Comparison of ENCODE assay signal across 20 cellular contexts in the genomic region with DNA sequence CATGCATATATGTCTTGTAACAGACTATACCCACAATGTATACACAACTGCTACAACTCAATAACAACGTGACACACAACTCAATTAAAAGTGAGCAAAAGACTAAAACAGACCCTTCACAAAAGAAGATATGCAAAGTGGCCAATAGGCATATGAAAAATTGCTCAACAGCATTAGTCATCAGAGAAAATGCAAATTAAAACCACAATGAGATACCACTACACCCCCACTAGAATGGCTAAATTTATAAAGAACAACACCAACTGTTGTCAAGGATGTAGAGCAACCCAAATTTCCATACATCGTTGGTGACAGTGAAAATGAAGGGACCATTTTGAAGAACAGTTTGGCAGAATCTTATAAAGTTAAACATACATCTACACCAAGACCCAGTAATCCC. TPM values are rescaled to one million over a fixed set of nuclear protein-coding genes. Genes with fewer than 3 reads are reported as not detected.
DNase-seq lines count a peak whose midpoint lies in the region; ATAC-seq, FAIRE-seq and TF ChIP-seq lines count a peak whose summit lies in the region.
"Had no signal": no experiment of that assay in that cellular context is flagged by ENCODE, and none has a peak within 500 bp of the region (broad histone marks: within the 10 kb centered on the region; RNA-seq: fewer than 3 reads in every experiment).

No MANE protein-coding gene starts in this region.

- FAIRE-seq in GM12878 (lab: Jason Lieb, UNC) = peak; percentile 44
- FAIRE-seq: endothelial cell of umbilical vein had no signal

- no peaks in the 10 kb centered on the region for H3K9me3 ChIP-seq in GM12878 (replicated peaks; ENCODE audit: control insufficient read depth, insufficient read depth, low read length)
- H3K9me3 ChIP-seq: tibial artery had no signal

- no peaks in the 10 kb centered on the region for H3K79me2 ChIP-seq in GM12878 (ENCODE audit: control insufficient read depth, insufficient read depth, low read length)

- ATAC-seq in GM18498 (IDR thresholded peaks at IDR 0.05; ENCODE audit: unreplicated experiment) = peak; percentile 60
- ATAC-seq in HG03575 (IDR thresholded peaks at IDR 0.05; ENCODE audit: extremely low read depth, insufficient number of reproducible peaks, low FRiP score, unreplicated experiment) = peak; percentile 55
- peak; percentile 49 for ATAC-seq in GM12878
- ATAC-seq in GM21381 (IDR thresholded peaks at IDR 0.05; ENCODE audit: unreplicated experiment) = no peak

- intact Hi-C loops in GM12878 (cut with micrococcal nuclease; ENCODE audit: unreplicated experiment) = no loop called here

- BruUV-seq in GM12878 (replicated peaks; lab: Mats Ljungman, UMichigan) = no TSS peak

- H4K20me1 ChIP-seq in GM12878 (ENCODE audit: control insufficient read depth, insufficient read depth) = no peaks in the 10 kb centered on the region

- 0% methylated on average over 2 of the region's 2 CpGs for WGBS in GM12878 (ENCODE audit: insufficient coverage, insufficient replicate concordance, low lambda C conversion rate, missing lambda C conversion rate)

- no peak overlapping the region for H3K4me2 ChIP-seq in GM12878 (ENCODE audit: control insufficient read depth, insufficient read depth)

- H2AFZ ChIP-seq in GM12878 (ENCODE audit: control insufficient read depth, low read depth, low read length) = no peak overlapping the region

- in situ Hi-C loops in GM12878 (cut with MboI) = no loop called here

- POLR2A ChIA-PET in GM12878 (lab: Charles Lee) = no interaction called here
- POLR2A ChIA-PET in GM10248 (lab: Yijun Ruan, JAX) = no interaction called here

- no peak for TF ChIP-seq RAD21 in GM12878 (IDR thresholded peaks at IDR 0.05; ENCODE audit: insufficient read depth, low read depth, low read length)

- H3K4me3 ChIP-seq in GM12878 = no peak overlapping the region
- H3K4me3 ChIP-seq: lung, tibial artery had no signal

- SMC1A ChIA-PET in GM12878 (lab: Charles Lee; ENCODE audit: uncharacterized antibody, unreplicated experiment) = no interaction called here

- RAD21 ChIA-PET in GM12878 (lab: Charles Lee; ENCODE audit: unreplicated experiment) = no interaction called here

- no peaks in the 10 kb centered on the region for H3K27me3 ChIP-seq in GM12878 (replicated peaks in 1 of 2; ENCODE audit: control insufficient read depth in 2 of 2, insufficient read depth in 2 of 2, low read length in 1 of 2)
- H3K27me3 ChIP-seq: tibial artery had no signal

- no peak overlapping the region for H3K9ac ChIP-seq in GM12878 (ENCODE audit: control insufficient read depth, insufficient read depth, low read length)

- no peaks in the 10 kb centered on the region for H3K4me1 ChIP-seq in GM12878 (ENCODE audit: control insufficient read depth, insufficient read depth, low read length)
- H3K4me1 ChIP-seq: tibial artery had no signal

- no peak for TF ChIP-seq CTCF in GM12878 (IDR thresholded peaks at IDR 0.05 in 2 of 3, conservative IDR thresholded peaks at IDR 0.05 in 1 of 3; ENCODE audit: control insufficient read depth in 2 of 3, extremely low read depth in 1 of 3, insufficient read depth in 1 of 3, low read depth in 3 of 3, low read length in 3 of 3)
- TF ChIP-seq CTCF in GM10248 (IDR thresholded peaks at IDR 0.05; ENCODE audit: control extremely low read depth, extremely low read depth, low read depth, missing control alignments) = no peak

- CTCF ChIA-PET in GM12878 (lab: Yijun Ruan, JAX) = no interaction called here
- CTCF ChIA-PET in GM10248 (lab: Yijun Ruan, JAX) = no interaction called here

- no peaks in the 10 kb centered on the region for H3K36me3 ChIP-seq in GM12878 (ENCODE audit: control insufficient read depth in 2 of 2, insufficient read depth in 2 of 2, low read length in 1 of 2)
- H3K36me3 ChIP-seq: tibial artery had no signal

- peak; percentile 4 for DNase-seq in H4 (ENCODE audit: low spot score)
- DNase-seq in GM12878 (ENCODE audit: low read depth, low spot score) = no peak
- no peak for DNase-seq in GOT3 (lab: John Stamatoyannopoulos, UW)
- DNase-seq in DMS53 (lab: John Stamatoyannopoulos, UW) = no peak
- DNase-seq in GM10248 (ENCODE audit: extremely low spot score) = no peak
- DNase-seq: COR-L47; GF-D8; NCI-H1436 treated with DMSO at 0.1 percent for 48 hours; NCI-H446 treated with DMSO at 0.1 percent for 48 hours; nephron progenitor cell; stimulated activated CD4-positive, alpha-beta T cell treated with anti-CD3 and anti-CD28 coated beads, Interleukin-2, amount 100 ng/mL, for 48 hours; tibial artery had no signal

- TF ChIP-seq POLR2A in GM12878 (IDR thresholded peaks at IDR 0.05; ENCODE audit: low read depth, low read length) = no peak

- H3K27ac ChIP-seq in GM12878 (ENCODE audit: control insufficient read depth, insufficient read depth) = no peak overlapping the region
- H3K27ac ChIP-seq: tibial artery had no signal

- no peak for TF ChIP-seq EP300 in GM12878 (IDR thresholded peaks at IDR 0.05; ENCODE audit: borderline replicate concordance in 1 of 2, control insufficient read depth in 1 of 2, low read depth in 2 of 2, low read length in 2 of 2)

TF ChIP-seq in GM12878, 131 proteins besides CTCF, POLR2A, EP300 and RAD21:
- TF ChIP-seq POLR2AphosphoS5 (IDR thresholded peaks at IDR 0.05; ENCODE audit: low read length) (no peak), JUNB (IDR thresholded peaks at IDR 0.05) (0 out of 2 replicates have a peak, but pooled peaks have one; percentile 17), SMAD5 (IDR thresholded peaks at IDR 0.05; ENCODE audit: low read depth) (no peak), CHD2 (IDR thresholded peaks at IDR 0.05; ENCODE audit: borderline replicate concordance, low read depth, low read length) (no peak), ZSCAN29 (IDR thresholded peaks at IDR 0.05) (no peak), CEBPB (IDR thresholded peaks at IDR 0.05; ENCODE audit: borderline replicate concordance in 1 of 2, low read depth in 2 of 2, low read length in 2 of 2) (0 out of 4 replicates have a peak, but pooled peaks of 1 of the 2 experiments have one; percentile 24), RUNX3 (IDR thresholded peaks at IDR 0.05; ENCODE audit: low read length) (peak; percentile 78), NFIC (IDR thresholded peaks at IDR 0.05; ENCODE audit: low read depth, low read length) (peak; percentile 39; the same call in 1 of the 2 replicates), POU2F2 (IDR thresholded peaks at IDR 0.05; ENCODE audit: borderline replicate concordance, low read depth, low read length) (peak; percentile 74; the same call in 1 of the 3 replicates), TAF1 (IDR thresholded peaks at IDR 0.05; ENCODE audit: borderline replicate concordance, low read depth, low read length) (no peak), POLR2AphosphoS2 (IDR thresholded peaks at IDR 0.05; ENCODE audit: low read depth, low read length) (no peak)

RNA-seq across cellular contexts. Expression of gene GABRB2, which starts 38.9 kb away (rescaled TPM):
- total RNA-seq in H4 (2014; rRNA removed; shearing (Covaris generic)) = 0.64 and 0.81 TPM in 2 replicates
- 1.5 and 1.6 TPM in 2 replicates for total RNA-seq in GM12878 (2013; cell fraction: nucleolus; rRNA removed)
- total RNA-seq in GM12878 (2014; rRNA removed) (0.68 and 1.0 TPM in 2 replicates), GM12878 (2014; rRNA removed; fragmentation: Illumina TruSeq; extraction: Trizol) (0.74 and 0.85 TPM in 2 replicates), GM12878 (2021) (0.56 and 0.58 TPM in 2 replicates)
- polyA plus RNA-seq in GM12878 (2011; ENCODE audit: low read depth) = 0.26 TPM
- polyA plus RNA-seq in GM12878 (2011; rRNA removed) (0.12 TPM in 2 replicates), GM12878 (2014; fragmentation: Illumina TruSeq; extraction: Trizol) (0.79 and 0.82 TPM in 2 replicates), GM12878 (2014; fragmentation: Nextera tagmentation; extraction: Ambion mirVana) (under 1 TPM; 0.13 to 0.20 TPM), GM12878 (2014; rRNA removed) (0.27 and 0.40 TPM in 2 replicates), GM12878 (2016; fragmentation: Nextera tagmentation; extraction: Ambion mirVana) (under 1 TPM; 0.25 to 0.47 TPM)
- 0.05 and 0.06 TPM in 2 replicates for polyA plus RNA-seq in GM12878 (2011; cell fraction: cytosol; rRNA removed)
- polyA plus RNA-seq in GM12878 (2011; cell fraction: nucleus; rRNA removed) = 0.09 and 0.10 TPM in 2 replicates
- 0.39 and 0.51 TPM in 2 replicates for polyA plus RNA-seq in GM12878 (2012)
- polyA minus RNA-seq in GM12878 (2011; rRNA and poly(A)+ RNA removed) = 0.26 and 0.88 TPM in 2 replicates
- polyA minus RNA-seq in GM12878 (2011; cell fraction: cytosol; rRNA and poly(A)+ RNA removed) = not detected in 2 replicates
- polyA minus RNA-seq in GM12878 (2011; cell fraction: nucleus; rRNA and poly(A)+ RNA removed) = 0.57 and 0.60 TPM in 2 replicates
- total RNA-seq: activated T-helper 2 cell treated with anti-CD3 and anti-CD28 coated beads, Interferon-gamma antibody, Interleukin-2, Interleukin-4, amounts not matched to agents 10 μg/mL and 5 μg/mL and 100 μg/mL, durations not matched to agents 14 hours and 24 hours and 36 hours; endothelial cell of umbilical vein; glomerular endothelial cell had no signal
- polyA plus RNA-seq: AG04450, endothelial cell of umbilical vein had no signal
